ENCODE assay signal across 8 cellular contexts in genomic region chr7:94436018-94436604, GRCh38. TPM values are rescaled to one million over a fixed set of nuclear protein-coding genes. Genes with fewer than 3 reads are reported as not detected.
A peak's percentile ranks its signal among the peaks of the same experiment; 100 is the strongest.
DNase-seq lines count a peak whose midpoint lies in the region; ATAC-seq, FAIRE-seq and TF ChIP-seq lines count a peak whose summit lies in the region.

No MANE protein-coding gene starts in this region.

- ATAC-seq in GM18498 (IDR thresholded peaks at IDR 0.05; ENCODE audit: unreplicated experiment) (peak; percentile 94), HG02870 (IDR thresholded peaks at IDR 0.05; ENCODE audit: unreplicated experiment) (peak; percentile 95)

- peak; percentile 97 for FAIRE-seq in A204.1 (lab: Jason Lieb, UNC)

- TF ChIP-seq CTCF in kidney epithelial cell (IDR thresholded peaks at IDR 0.05; ENCODE audit: insufficient read depth, low read length, poor library complexity, severe bottlenecking) = peak; percentile 84

- H3K27ac ChIP-seq in caudate nucleus (ENCODE audit: low read depth, low read length) = no peak overlapping the region

- H3K4me3 ChIP-seq in kidney epithelial cell (ENCODE audit: low read depth, low read length) = no peak overlapping the region

- H3K36me3 ChIP-seq in kidney epithelial cell (ENCODE audit: control insufficient read depth, insufficient read depth, low read length) = no peaks in the 10 kb centered on the region

- H3K27me3 ChIP-seq in kidney epithelial cell (ENCODE audit: control insufficient read depth, insufficient read depth, low read length) = no peaks in the 10 kb centered on the region

- peak; percentile 65 for DNase-seq in NCI-H1694 (lab: John Stamatoyannopoulos, UW)
- peak; percentile 6 for DNase-seq in UCSD-AML1 (lab: John Stamatoyannopoulos, UW; ENCODE audit: unreplicated experiment)
- DNase-seq in caudate nucleus (lab: John Stamatoyannopoulos, UW) = peak in 32 of 61 donors; percentile 0 to 51 (median 10)
- DNase-seq in kidney epithelial cell (ENCODE audit: low read depth) = peak; percentile 10
- DNase-seq in stimulated activated CD4-positive, alpha-beta T cell treated with anti-CD3 and anti-CD28 coated beads, TNF-alpha, amount 100 ng/mL, for 24 hours (ENCODE audit: low read depth in 3 of 3) = peak; percentile 12 to 29 (median 15)

RNA-seq across cellular contexts. Expression of gene COL1A2, which starts 41.4 kb away (rescaled TPM):
- total RNA-seq in kidney epithelial cell = 10.8 and 11.2 TPM in 2 replicates

Comparison
In these comparisons a context has a peak if more than half of its experiments do, and no peak if none do; other contexts are left out.
1. DNase-seq: peak in every context shown above with its lines; median percentile 65 in NCI-H1694; 15 in stimulated activated CD4-positive, alpha-beta T cell treated with anti-CD3 and anti-CD28 coated beads, TNF-alpha, amount 100 ng/mL, for 24 hours; 10 in caudate nucleus; 10 in kidney epithelial cell; 6 in UCSD-AML1.